Comparison of ENCODE assay signal across 8 cellular contexts in genomic region chr4:57163530-57164459, GRCh38. TPM values are rescaled to one million over a fixed set of nuclear protein-coding genes. Genes with fewer than 3 reads are reported as not detected.
A peak's percentile ranks its signal among the peaks of the same experiment; 100 is the strongest.
DNase-seq lines count a peak whose midpoint lies in the region; ATAC-seq and TF ChIP-seq lines count a peak whose summit lies in the region.

No MANE protein-coding gene starts in this region.

- H3K36me3 ChIP-seq in adrenal gland (replicated peaks in 1 of 2) (no peaks in the 10 kb centered on the region), heart right ventricle (no peaks in the 10 kb centered on the region)

- H3K27ac Mint-ChIP-seq in type B pancreatic cell = peak overlapping the region; percentile 77

- H3K4me3 Mint-ChIP-seq in type B pancreatic cell = peak overlapping the region; percentile 88

- peaks cover 17% of the 10 kb centered on the region for H3K4me1 Mint-ChIP-seq in type B pancreatic cell (ENCODE audit: unreplicated experiment)

- peak; percentile 99 for ATAC-seq in HG02642 (IDR thresholded peaks at IDR 0.05; ENCODE audit: poor library complexity, unreplicated experiment)
- peak; percentile 95 to 99 (median 97) for ATAC-seq in heart right ventricle

- intact Hi-C loops in adrenal gland (cut with DNase I) (no loop called here), heart right ventricle (cut with DNase I) (loop anchor here in 9 of 10 donors (1.0 to 10.0 kb wide), 12 partner anchors 101 to 264 kb away; no protein-coding TSS in a partner anchor)

- no peaks in the 10 kb centered on the region for H3K36me3 Mint-ChIP-seq in type B pancreatic cell

- TF ChIP-seq POLR2A in adrenal gland (IDR thresholded peaks at IDR 0.05) = no peak

- H3K9me3 Mint-ChIP-seq in type B pancreatic cell = peaks cover 10% of the 10 kb centered on the region

- TF ChIP-seq CTCF in GM12865 (IDR thresholded peaks at IDR 0.05; ENCODE audit: insufficient read depth, low read depth, low read length, missing control alignments) (peak; percentile 91), adrenal gland (IDR thresholded peaks at IDR 0.05) (peak; percentile 71 to 90 (median 82)), heart right ventricle (IDR thresholded peaks at IDR 0.05) (peak; percentile 67 to 94 (median 86)), type B pancreatic cell (conservative IDR thresholded peaks at IDR 0.05) (peak; percentile 86)

- 2 to 4% (median 3%) methylated on average over 22 to 61 of the region's 61 CpGs for WGBS in adrenal gland, 4 donors
- WGBS in heart right ventricle, 2 donors = 2% methylated on average over 61 of the region's 61 CpGs

- H3K4me1 ChIP-seq in adrenal gland (replicated peaks in 1 of 2) (no peaks in the 10 kb centered on the region), heart right ventricle (peaks cover 0 to 14% (median 6%) of the 10 kb centered on the region in 9 donors)

- H3K27me3 Mint-ChIP-seq in type B pancreatic cell = peaks cover 6% of the 10 kb centered on the region

- DNase-seq in GM12865 (ENCODE audit: low read depth) = peak; percentile 75
- peak; percentile 83 for DNase-seq in NCI-H1092 treated with DMSO at 0.1 percent for 48 hours (lab: John Stamatoyannopoulos, UW)
- peak; percentile 73 for DNase-seq in SW480 (ENCODE audit: low spot score)
- DNase-seq in adrenal gland = peak; percentile 66 to 89 (median 77)
- DNase-seq in heart right ventricle = peak; percentile 77 to 84
- peak; percentile 80 for DNase-seq in pons (ENCODE audit: low spot score)
- peak; percentile 91 for DNase-seq in type B pancreatic cell (ENCODE audit: extremely low spot score, unreplicated experiment)

- no peaks in the 10 kb centered on the region for H3K27me3 ChIP-seq in adrenal gland
- H3K27me3 ChIP-seq in heart right ventricle = peaks cover 0 to 12% (median 0%) of the 10 kb centered on the region in 7 donors

- H3K4me3 ChIP-seq in GM12865 (ENCODE audit: low read depth, low read length) (peak overlapping the region; percentile 67), adrenal gland (peak overlapping the region in 3 of 4 donors; percentile 2 to 52 (median 18)), heart right ventricle (peak overlapping the region; percentile 43 to 77 (median 63))

- H3K27ac ChIP-seq in adrenal gland = peak overlapping the region in 1 of 5 donors; percentile 4
- peak overlapping the region in 9 of 10 donors; percentile 43 to 75 (median 69) for H3K27ac ChIP-seq in heart right ventricle

- no peaks in the 10 kb centered on the region for H3K9me3 ChIP-seq in adrenal gland (replicated peaks in 1 of 3)
- H3K9me3 ChIP-seq in heart right ventricle = no peaks in the 10 kb centered on the region

RNA-seq across cellular contexts. Expression of gene IGFBP7, which starts 53.6 kb away (rescaled TPM):
- total RNA-seq in adrenal gland (1,000 to 10,000 TPM in 4 of 8 donors, 100 to 1,000 TPM in 4; 315 to 1,971 (median 888) TPM), heart right ventricle (100 to 1,000 TPM; 498 to 826 (median 608) TPM), type B pancreatic cell (ENCODE audit: low replicate concordance) (63.0 and 108 TPM in 2 replicates)
- polyA plus RNA-seq in adrenal gland (100 to 1,000 TPM; 454 to 564 (median 512) TPM), heart right ventricle (1,000 to 10,000 TPM in 1 of 2 donors, 100 to 1,000 TPM in 1; 876 to 1,251 TPM)

Comparison
In these comparisons a context has a peak if more than half of its experiments do, and no peak if none do; other contexts are left out.
1. intact Hi-C loops: an anchor here in heart right ventricle (1.0 to 10.0 kb wide); none called in adrenal gland.